ENCODE assay signal across 1 cellular context in the genomic region with DNA sequence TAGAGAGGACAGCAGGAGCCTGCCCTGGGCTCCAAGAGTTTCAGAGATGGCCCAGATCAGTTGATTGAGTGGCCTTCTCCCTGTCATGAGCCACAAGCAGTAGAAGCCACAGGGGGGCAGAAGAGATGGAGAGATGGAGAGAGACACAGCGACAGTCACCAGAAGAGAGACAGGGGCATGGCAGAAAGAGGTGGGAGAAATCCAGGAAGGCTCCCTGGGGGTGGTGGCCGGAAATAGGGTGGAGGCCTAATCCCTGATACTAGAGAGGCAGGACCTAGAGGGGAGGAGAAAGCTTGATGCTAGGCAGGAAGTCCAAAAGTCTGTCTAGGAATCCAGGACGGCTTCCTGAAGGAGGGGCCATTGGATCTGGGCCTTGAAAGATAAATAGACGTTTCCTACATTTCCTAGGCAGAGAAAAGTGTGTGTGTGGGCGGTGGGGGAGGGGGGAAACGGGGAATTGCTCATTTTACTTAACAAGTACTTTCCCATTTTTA.
TF ChIP-seq lines count a peak whose summit lies in the region.

No MANE protein-coding gene starts in this region.

TF ChIP-seq in Ishikawa, 13 proteins besides CTCF, POLR2A, EP300 and RAD21 (continued from another document):
- no peak for TF ChIP-seq CEBPB (IDR thresholded peaks at IDR 0.05)
- no peak for TF ChIP-seq ZBTB7A (IDR thresholded peaks at IDR 0.05; ENCODE audit: low read depth)
- TF ChIP-seq, protein P1, sequence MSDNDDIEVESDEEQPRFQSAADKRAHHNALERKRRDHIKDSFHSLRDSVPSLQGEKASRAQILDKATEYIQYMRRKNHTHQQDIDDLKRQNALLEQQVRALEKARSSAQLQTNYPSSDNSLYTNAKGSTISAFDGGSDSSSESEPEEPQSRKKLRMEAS (IDR thresholded peaks at IDR 0.05): no peak; the same call in 1 of the 2 replicates
- no peak for TF ChIP-seq EGR1 (IDR thresholded peaks at IDR 0.05)
- TF ChIP-seq, protein P2, sequence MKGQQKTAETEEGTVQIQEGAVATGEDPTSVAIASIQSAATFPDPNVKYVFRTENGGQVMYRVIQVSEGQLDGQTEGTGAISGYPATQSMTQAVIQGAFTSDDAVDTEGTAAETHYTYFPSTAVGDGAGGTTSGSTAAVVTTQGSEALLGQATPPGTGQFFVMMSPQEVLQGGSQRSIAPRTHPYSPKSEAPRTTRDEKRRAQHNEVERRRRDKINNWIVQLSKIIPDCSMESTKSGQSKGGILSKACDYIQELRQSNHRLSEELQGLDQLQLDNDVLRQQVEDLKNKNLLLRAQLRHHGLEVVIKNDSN (IDR thresholded peaks at IDR 0.05): no peak
- TF ChIP-seq TAF1 (IDR thresholded peaks at IDR 0.05; ENCODE audit: low read depth): no peak
- TF ChIP-seq YY1 (IDR thresholded peaks at IDR 0.05; ENCODE audit: low read depth): no peak
